Comparison of ENCODE assay signal across 11 cellular contexts in genomic region chrX:10579753-10580060, GRCh38. TPM values are rescaled to one million over a fixed set of nuclear protein-coding genes. Genes with fewer than 3 reads are reported as not detected.
DNase-seq lines count a peak whose midpoint lies in the region; ATAC-seq and TF ChIP-seq lines count a peak whose summit lies in the region.
"Had no signal": no experiment of that assay in that cellular context is flagged by ENCODE, and none has a peak within 500 bp of the region (broad histone marks: within the 10 kb centered on the region; RNA-seq: fewer than 3 reads in every experiment).

No MANE protein-coding gene starts in this region.

- H3K27ac ChIP-seq in muscle layer of colon (ENCODE audit: low read depth, low read length) (peak overlapping the region; percentile 32), lower lobe of right lung (no peak overlapping the region)

- ATAC-seq in lower lobe of right lung (no peak), HG03175 (IDR thresholded peaks at IDR 0.05; ENCODE audit: unreplicated experiment) (no peak)
- ATAC-seq: CD8-positive, alpha-beta T cell had no signal

- intact Hi-C loops in lower lobe of right lung (cut with DNase I) = no loop called here

- peak overlapping the region; percentile 34 for H3K4me3 ChIP-seq in AG04449 (ENCODE audit: low read depth, low read length)
- H3K4me3 ChIP-seq in choroid plexus epithelial cell (ENCODE audit: low read depth, low read length) = peak overlapping the region; percentile 25
- H3K4me3 ChIP-seq in muscle layer of colon (ENCODE audit: low read depth in 1 of 2, low read length in 2 of 2) = no peak overlapping the region
- no peak overlapping the region for H3K4me3 ChIP-seq in lower lobe of right lung
- H3K4me3 ChIP-seq: pancreas had no signal

- H3K9me3 ChIP-seq in muscle layer of colon (ENCODE audit: low read length) (no peaks in the 10 kb centered on the region), lower lobe of right lung (no peaks in the 10 kb centered on the region)
- H3K9me3 ChIP-seq: pancreas had no signal

- H3K27me3 ChIP-seq in muscle layer of colon (ENCODE audit: control insufficient read depth in 1 of 2, insufficient read depth in 2 of 2, low read length in 2 of 2) (no peaks in the 10 kb centered on the region), lower lobe of right lung (ENCODE audit: low read depth) (no peaks in the 10 kb centered on the region)

- H3K36me3 ChIP-seq in muscle layer of colon (ENCODE audit: insufficient read depth, low read length) (no peaks in the 10 kb centered on the region), lower lobe of right lung (no peaks in the 10 kb centered on the region)
- H3K36me3 ChIP-seq: pancreas had no signal

- H3K9ac ChIP-seq in muscle layer of colon (ENCODE audit: low read length) = no peak overlapping the region

- H3K4me1 ChIP-seq in muscle layer of colon (ENCODE audit: insufficient read depth, low read length) (peaks cover 9% of the 10 kb centered on the region), lower lobe of right lung (peaks cover 10% of the 10 kb centered on the region)
- H3K4me1 ChIP-seq: pancreas had no signal

- TF ChIP-seq CTCF in AG04449 (IDR thresholded peaks at IDR 0.05; ENCODE audit: insufficient read depth, low read length, missing control alignments) (no peak), choroid plexus epithelial cell (conservative IDR thresholded peaks at IDR 0.05; ENCODE audit: low read depth, low read length) (no peak), lower lobe of right lung (IDR thresholded peaks at IDR 0.05) (no peak)

- no peak for DNase-seq in AG04449 (ENCODE audit: low read depth, low spot score)
- peak; percentile 65 for DNase-seq in HT1080 (ENCODE audit: low read depth)
- peak; percentile 57 for DNase-seq in choroid plexus epithelial cell (ENCODE audit: low read depth)
- no peak for DNase-seq in COR-L47 (lab: John Stamatoyannopoulos, UW)
- DNase-seq in lower lobe of right lung = no peak
- DNase-seq in NCI-H774 (lab: John Stamatoyannopoulos, UW) = no peak
- DNase-seq: CD8-positive, alpha-beta T cell; NCI-H1694; pancreas had no signal

- CTCF ChIA-PET in AG04449 (lab: Yijun Ruan, JAX) = no interaction called here

- POLR2A ChIA-PET in AG04449 (lab: Yijun Ruan, JAX) = no interaction called here

RNA-seq across cellular contexts. Expression of gene MID1, which starts 40.7 kb away (rescaled TPM):
- total RNA-seq in HT1080 (2014; rRNA removed; shearing (Covaris generic)) = 17.2 and 23.8 TPM in 2 replicates
- 6.5 and 9.6 TPM in 2 replicates for polyA plus RNA-seq in HT1080 (2015; cell fraction: cytosol; rRNA removed)
- polyA plus RNA-seq in HT1080 (2015; cell fraction: nucleus; rRNA removed) = 20.0 and 22.8 TPM in 2 replicates
- 24.9 TPM for total RNA-seq in lower lobe of right lung
- total RNA-seq: CD8-positive, alpha-beta T cell had no signal

Comparison
In these comparisons a context has a peak if more than half of its experiments do, and no peak if none do; other contexts are left out.
1. DNase-seq: peak in HT1080 (single experiment) and choroid plexus epithelial cell (single experiment); none in AG04449 (single experiment), COR-L47 (single experiment), lower lobe of right lung (single experiment) and NCI-H774 (single experiment).
2. H3K4me3 ChIP-seq: peak in AG04449 (single experiment) and choroid plexus epithelial cell (single experiment); none in muscle layer of colon (0 of 2) and lower lobe of right lung (single experiment).